27 cellular contexts compared by ENCODE assay signal in the genomic region with DNA sequence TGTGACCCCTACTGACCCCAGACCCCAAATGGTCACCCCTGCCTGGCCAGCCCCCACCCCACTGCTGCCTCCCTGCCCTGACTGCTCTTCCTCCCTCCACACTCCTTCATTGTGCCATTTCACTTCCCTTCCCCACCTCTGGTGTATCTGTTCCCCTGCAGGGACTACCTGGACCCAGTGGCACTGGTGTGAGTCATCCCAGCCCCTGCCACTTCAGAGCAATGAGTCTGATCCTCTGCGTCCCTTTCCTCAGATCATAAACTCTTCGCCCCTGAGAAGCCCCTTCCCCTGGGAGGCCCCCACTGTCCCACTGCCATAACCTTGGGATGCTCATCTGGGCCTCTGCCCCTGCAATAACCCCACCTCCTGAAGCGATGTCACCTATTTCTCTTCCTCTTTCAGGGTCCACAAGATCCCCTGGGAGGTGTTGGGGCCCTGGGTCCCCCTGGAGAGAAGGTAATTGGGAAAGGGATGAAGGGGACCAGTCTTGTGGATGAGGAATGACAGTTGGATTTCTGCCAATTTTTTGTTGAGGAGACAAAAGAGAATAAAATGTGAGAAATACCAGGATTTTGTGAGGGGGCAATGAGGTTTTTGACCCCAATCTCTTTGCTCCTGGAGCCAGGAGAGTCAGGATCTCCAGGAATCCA. TPM values are rescaled to one million over a fixed set of nuclear protein-coding genes. Genes with fewer than 3 reads are reported as not detected.
DNase-seq lines count a peak whose midpoint lies in the region; ATAC-seq and TF ChIP-seq lines count a peak whose summit lies in the region.
"Had no signal": no experiment of that assay in that cellular context is flagged by ENCODE, and none has a peak within 500 bp of the region (broad histone marks: within the 10 kb centered on the region; RNA-seq: fewer than 3 reads in every experiment).

No MANE protein-coding gene starts in this region.

- DNase-seq in SK-N-SH = no peak
- no peak for DNase-seq in stimulated activated naive B cell treated with anti-CD40 and anti-IgM and Interleukin-4, amounts not matched to agents 10 μg/mL and 1 μg/mL and 100 μg/mL, for 72 hours
- DNase-seq in NCI-H226 = no peak
- no peak for DNase-seq in NCI-H187 (lab: John Stamatoyannopoulos, UW)
- no peak for DNase-seq in SK-N-DZ (ENCODE audit: low spot score)
- DNase-seq: activated CD8-positive, alpha-beta T cell treated with anti-CD3 and anti-CD28 coated beads for 36 hours; activated effector memory CD4-positive, alpha-beta T cell treated with anti-CD3 and anti-CD28 coated beads, Interleukin-2, amount 50 U/mL, for 16 hours; activated T-cell treated with anti-CD3 and anti-CD28 coated beads for 4 hours; adrenal gland; C1 segment of cervical spinal cord; Calu3; colonic mucosa; effector memory CD8-positive, alpha-beta T cell; hypothalamus; midbrain; NCI-H1417; NCI-H510A; right cardiac atrium; substantia nigra had no signal

- no peak overlapping the region for H3K4me2 ChIP-seq in SK-N-SH
- H3K4me2 ChIP-seq: A549 had no signal

- no peak overlapping the region for H2AFZ ChIP-seq in SK-N-SH (ENCODE audit: low read depth)
- H2AFZ ChIP-seq: parathyroid adenoma had no signal

- H3K4me1 Mint-ChIP-seq in stimulated activated naive B cell treated with anti-CD40 and anti-IgM and Interleukin-4, amounts not matched to agents 10 μg/mL and 1 μg/mL and 100 μg/mL, for 72 hours = peaks cover 28 to 58% of the 10 kb centered on the region in 2 donors

- no peak overlapping the region for H3K27ac ChIP-seq in SK-N-SH (ENCODE audit: low read depth in 2 of 2, low read length in 1 of 2)
- H3K27ac ChIP-seq: A549, adrenal gland, breast epithelium, colonic mucosa, gastroesophageal sphincter, parathyroid adenoma had no signal

- peaks cover 13 to 21% of the 10 kb centered on the region in 2 donors for H3K27me3 Mint-ChIP-seq in stimulated activated naive B cell treated with anti-CD40 and anti-IgM and Interleukin-4, amounts not matched to agents 10 μg/mL and 1 μg/mL and 100 μg/mL, for 72 hours
- H3K27me3 Mint-ChIP-seq: natural killer cell treated with Interleukin-12 subunit alpha and Interleukin-12 subunit beta and Interleukin-15 and Interleukin-18, amount 100 ng/mL, for 72 hours had no signal

- no peaks in the 10 kb centered on the region for H3K36me3 ChIP-seq in SK-N-SH (replicated peaks in 1 of 2; ENCODE audit: control insufficient read depth in 1 of 2, insufficient read depth in 2 of 2, low read length in 1 of 2)
- H3K36me3 ChIP-seq: adrenal gland, breast epithelium, colonic mucosa, gastroesophageal sphincter had no signal

- H3K27ac Mint-ChIP-seq in stimulated activated naive B cell treated with anti-CD40 and anti-IgM and Interleukin-4, amounts not matched to agents 10 μg/mL and 1 μg/mL and 100 μg/mL, for 72 hours = peak overlapping the region; percentile 72
- H3K27ac Mint-ChIP-seq: activated CD8-positive, alpha-beta T cell treated with anti-CD3 and anti-CD28 coated beads for 36 hours had no signal

- H3F3A ChIP-seq in SK-N-SH (replicated peaks; ENCODE audit: insufficient read depth) = no peaks in the 10 kb centered on the region

- no peaks in the 10 kb centered on the region for H4K20me1 ChIP-seq in SK-N-SH (ENCODE audit: insufficient read depth)

- no peaks in the 10 kb centered on the region for H3K36me3 Mint-ChIP-seq in stimulated activated naive B cell treated with anti-CD40 and anti-IgM and Interleukin-4, amounts not matched to agents 10 μg/mL and 1 μg/mL and 100 μg/mL, for 72 hours
- H3K36me3 Mint-ChIP-seq: natural killer cell treated with Interleukin-12 subunit alpha and Interleukin-12 subunit beta and Interleukin-15 and Interleukin-18, amount 100 ng/mL, for 72 hours had no signal

- H3K4me3 Mint-ChIP-seq in stimulated activated naive B cell treated with anti-CD40 and anti-IgM and Interleukin-4, amounts not matched to agents 10 μg/mL and 1 μg/mL and 100 μg/mL, for 72 hours = no peak overlapping the region
- H3K4me3 Mint-ChIP-seq: activated CD8-positive, alpha-beta T cell treated with anti-CD3 and anti-CD28 coated beads for 36 hours; effector memory CD8-positive, alpha-beta T cell; natural killer cell treated with Interleukin-12 subunit alpha and Interleukin-12 subunit beta and Interleukin-15 and Interleukin-18, amount 100 ng/mL, for 72 hours had no signal

- 30% methylated on average over 3 of the region's 3 CpGs for WGBS in SK-N-SH (ENCODE audit: low lambda C conversion rate)

- H3K9me2 ChIP-seq in SK-N-SH = no peaks in the 10 kb centered on the region

- POLR2A ChIA-PET in SK-N-SH (lab: Yijun Ruan, JAX) = no interaction called here

- H3K9ac ChIP-seq in SK-N-SH = no peak overlapping the region
- H3K9ac ChIP-seq: parathyroid adenoma had no signal

- H3K9me3 ChIP-seq in SK-N-SH = no peaks in the 10 kb centered on the region
- H3K9me3 ChIP-seq: A549, adrenal gland, breast epithelium, colonic mucosa, gastroesophageal sphincter had no signal

- no peak for TF ChIP-seq CTCF in SK-N-SH (IDR thresholded peaks at IDR 0.05)

- no peaks in the 10 kb centered on the region for H3K79me2 ChIP-seq in SK-N-SH (ENCODE audit: insufficient read depth)
- H3K79me2 ChIP-seq: parathyroid adenoma had no signal

- H3K4me1 ChIP-seq in SK-N-SH (ENCODE audit: control insufficient read depth in 1 of 2, insufficient read depth in 2 of 2, low read depth in 1 of 2, low read length in 1 of 2) = no peaks in the 10 kb centered on the region; a peak in 1 of 4 replicates
- H3K4me1 ChIP-seq: A549, breast epithelium, colonic mucosa, parathyroid adenoma had no signal

- CTCF ChIA-PET in SK-N-SH (lab: Yijun Ruan, JAX) = no interaction called here

- ATAC-seq in SK-N-SH treated with all-trans-retinoic acid at 6 μM for 48 hours (no peak), GM19463 (IDR thresholded peaks at IDR 0.05; ENCODE audit: unreplicated experiment) (peak; percentile 54), HG03442 (IDR thresholded peaks at IDR 0.05; ENCODE audit: unreplicated experiment) (peak; percentile 63)
- ATAC-seq in stimulated activated naive B cell treated with anti-CD40 and anti-IgM and Interleukin-4, amounts not matched to agents 10 μg/mL and 1 μg/mL and 100 μg/mL, for 72 hours (replicated peaks) = peak; percentile 78 to 86
- ATAC-seq: A549; activated CD8-positive, alpha-beta T cell treated with anti-CD3 and anti-CD28 coated beads for 36 hours; effector memory CD8-positive, alpha-beta T cell; gastroesophageal sphincter; natural killer cell treated with Interleukin-12 subunit alpha and Interleukin-12 subunit beta and Interleukin-15 and Interleukin-18, amount 100 ng/mL, for 72 hours; right cardiac atrium had no signal

- no peaks in the 10 kb centered on the region for H3K9me3 Mint-ChIP-seq in stimulated activated naive B cell treated with anti-CD40 and anti-IgM and Interleukin-4, amounts not matched to agents 10 μg/mL and 1 μg/mL and 100 μg/mL, for 72 hours
- H3K9me3 Mint-ChIP-seq: activated CD8-positive, alpha-beta T cell treated with anti-CD3 and anti-CD28 coated beads for 36 hours; effector memory CD8-positive, alpha-beta T cell; natural killer cell treated with Interleukin-12 subunit alpha and Interleukin-12 subunit beta and Interleukin-15 and Interleukin-18, amount 100 ng/mL, for 72 hours had no signal

- no peak for TF ChIP-seq RAD21 in SK-N-SH (IDR thresholded peaks at IDR 0.05; ENCODE audit: low read length)

- no peak for TF ChIP-seq EP300 in SK-N-SH (IDR thresholded peaks at IDR 0.05; ENCODE audit: borderline replicate concordance in 1 of 2, low read depth in 1 of 2, low read length in 1 of 2)

- H3K27me3 ChIP-seq in SK-N-SH (ENCODE audit: insufficient read depth) = no peaks in the 10 kb centered on the region; the same call in 1 of the 2 replicates
- H3K27me3 ChIP-seq: adrenal gland, breast epithelium, colonic mucosa had no signal

- H3K4me3 ChIP-seq in SK-N-SH (ENCODE audit: low read depth in 2 of 2, low read length in 1 of 2) = no peak overlapping the region
- H3K4me3 ChIP-seq: A549, adrenal gland, breast epithelium, colonic mucosa, gastroesophageal sphincter had no signal

TF ChIP-seq in SK-N-SH, 30 proteins besides CTCF, POLR2A, EP300 and RAD21:
- no peak for TF ChIP-seq JUND (IDR thresholded peaks at IDR 0.05)
- 0 out of 2 replicates have a peak, but pooled peaks have one; percentile 5 for TF ChIP-seq NFIC (IDR thresholded peaks at IDR 0.05; ENCODE audit: borderline replicate concordance)
TF ChIP-seq in SK-N-SH: peak in this region for 1.

TF ChIP-seq in SK-N-SH treated with all-trans-retinoic acid at 6 μM for 48 hours, 23 proteins besides CTCF, POLR2A, EP300 and RAD21 (continues in another document):
- TF ChIP-seq, protein P1, sequence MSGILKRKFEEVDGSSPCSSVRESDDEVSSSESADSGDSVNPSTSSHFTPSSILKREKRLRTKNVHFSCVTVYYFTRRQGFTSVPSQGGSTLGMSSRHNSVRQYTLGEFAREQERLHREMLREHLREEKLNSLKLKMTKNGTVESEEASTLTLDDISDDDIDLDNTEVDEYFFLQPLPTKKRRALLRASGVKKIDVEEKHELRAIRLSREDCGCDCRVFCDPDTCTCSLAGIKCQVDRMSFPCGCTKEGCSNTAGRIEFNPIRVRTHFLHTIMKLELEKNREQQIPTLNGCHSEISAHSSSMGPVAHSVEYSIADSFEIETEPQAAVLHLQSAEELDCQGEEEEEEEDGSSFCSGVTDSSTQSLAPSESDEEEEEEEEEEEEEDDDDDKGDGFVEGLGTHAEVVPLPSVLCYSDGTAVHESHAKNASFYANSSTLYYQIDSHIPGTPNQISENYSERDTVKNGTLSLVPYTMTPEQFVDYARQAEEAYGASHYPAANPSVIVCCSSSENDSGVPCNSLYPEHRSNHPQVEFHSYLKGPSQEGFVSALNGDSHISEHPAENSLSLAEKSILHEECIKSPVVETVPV (CRISPR knock-in tag; IDR thresholded peaks at IDR 0.05) = no peak
- TF ChIP-seq ZNF565 (CRISPR knock-in tag; conservative IDR thresholded peaks at IDR 0.05; ENCODE audit: low read depth) = no peak
- no peak for TF ChIP-seq TOX (CRISPR knock-in tag; IDR thresholded peaks at IDR 0.05; ENCODE audit: borderline replicate concordance)
- no peak for TF ChIP-seq BACH2 (CRISPR knock-in tag; IDR thresholded peaks at IDR 0.05; ENCODE audit: borderline replicate concordance)
- no peak for TF ChIP-seq ARNTL (CRISPR knock-in tag; IDR thresholded peaks at IDR 0.05; ENCODE audit: borderline replicate concordance, low read depth)

RNA-seq across cellular contexts. Expression of gene VOPP1, which starts 19.1 kb away (rescaled TPM):
- polyA plus RNA-seq in SK-N-SH (2012; rRNA removed) = 69.5 and 79.3 TPM in 2 replicates
- 77.0 and 82.6 TPM in 2 replicates for polyA plus RNA-seq in SK-N-SH (2012; cell fraction: cytosol; rRNA removed)
- 32.4 and 38.8 TPM in 2 replicates for polyA plus RNA-seq in SK-N-SH (2012; cell fraction: nucleus; rRNA removed)
- polyA plus RNA-seq in SK-N-DZ (2014; cell fraction: cytosol; rRNA removed) = 48.1 and 50.4 TPM in 2 replicates
- polyA plus RNA-seq in SK-N-DZ (2014; cell fraction: nucleus; rRNA removed) = 15.3 and 23.6 TPM in 2 replicates
